In the genomic region with DNA sequence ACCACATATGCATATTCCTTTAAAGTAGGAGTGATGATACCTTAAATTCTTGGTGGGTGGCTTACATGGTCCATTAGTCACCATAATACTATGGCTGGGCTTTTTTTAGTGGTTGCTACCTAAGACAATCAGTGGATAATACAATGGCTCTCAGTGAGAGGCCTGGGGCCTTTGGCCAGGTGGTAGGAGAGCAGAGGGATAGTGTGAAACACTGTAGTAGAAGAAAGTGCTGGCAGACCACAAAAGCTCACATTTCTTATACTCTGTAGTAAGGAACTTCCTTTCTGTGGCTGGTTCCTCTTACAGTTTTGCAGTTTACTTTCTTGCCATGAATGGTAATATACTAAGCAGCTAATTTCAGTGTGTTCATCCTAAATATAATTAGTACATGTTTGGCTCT, we compare ENCODE assay signal across 22 cellular contexts.
DNase-seq lines count a peak whose midpoint lies in the region; ATAC-seq and TF ChIP-seq lines count a peak whose summit lies in the region.
"Had no signal": no experiment of that assay in that cellular context is flagged by ENCODE, and none has a peak within 500 bp of the region (broad histone marks: within the 10 kb centered on the region; RNA-seq: fewer than 3 reads in every experiment).

No MANE protein-coding gene starts in this region.

- no peaks in the 10 kb centered on the region for H3K36me3 ChIP-seq in SJCRH30
- H3K36me3 ChIP-seq: heart left ventricle, lower lobe of right lung, tibial artery had no signal

- no peaks in the 10 kb centered on the region for H3K27me3 ChIP-seq in SJCRH30
- H3K27me3 ChIP-seq: heart left ventricle, tibial artery had no signal

- no peaks in the 10 kb centered on the region for H3K4me1 ChIP-seq in SJCRH30
- H3K4me1 ChIP-seq: heart left ventricle, lower lobe of right lung, tibial artery had no signal

- ATAC-seq in GM18517 (IDR thresholded peaks at IDR 0.05; ENCODE audit: unreplicated experiment) (peak; percentile 48), GM21381 (IDR thresholded peaks at IDR 0.05; ENCODE audit: unreplicated experiment) (peak; percentile 48), HG03066 (IDR thresholded peaks at IDR 0.05; ENCODE audit: low read depth, unreplicated experiment) (peak; percentile 60), omental fat pad (ENCODE audit: low FRiP score) (no peak), HG03045 (IDR thresholded peaks at IDR 0.05; ENCODE audit: unreplicated experiment) (no peak)
- ATAC-seq: activated naive CD4-positive, alpha-beta T cell treated with anti-CD3 and anti-CD28 coated beads, Interleukin-2, amount 50 U/mL, for 72 hours; activated T-cell treated with anti-CD3 and anti-CD28 coated beads, Interleukin-2, amount 50 U/mL, for 4 hours; HCT116; heart left ventricle; lower lobe of right lung; sciatic nerve had no signal

- H3K4me3 ChIP-seq in SJCRH30, result no peak overlapping the region
- H3K4me3 ChIP-seq: heart left ventricle, lower lobe of right lung, tibial artery had no signal

- H3K27ac ChIP-seq in SJCRH30, result no peak overlapping the region
- H3K27ac ChIP-seq: C4-2B, heart left ventricle, lower lobe of right lung, tibial artery had no signal

- TF ChIP-seq CTCF in omental fat pad (IDR thresholded peaks at IDR 0.05), result no peak

- DNase-seq in SJCRH30 (peak; percentile 28 to 58), superior temporal gyrus (ENCODE audit: extremely low spot score) (no peak), A172 (ENCODE audit: low spot score) (no peak), omental fat pad (ENCODE audit: low spot score) (no peak)
- DNase-seq: activated CD4-positive, alpha-beta memory T cell treated with anti-CD3 and anti-CD28 coated beads for 36 hours; activated T-cell treated with anti-CD3 and anti-CD28 coated beads, Interleukin-2, amount 50 U/mL, for 4 hours; DMS153; heart left ventricle; lower lobe of right lung; NCI-H2029 treated with DMSO at 0.1 percent for 48 hours; NCI-H510A; SHP77 treated with DMSO at 0.1 percent for 48 hours; stimulated activated naive CD4-positive, alpha-beta T cell; tibial artery had no signal

- H3K9me3 ChIP-seq in SJCRH30 (replicated peaks), result no peaks in the 10 kb centered on the region
- H3K9me3 ChIP-seq: heart left ventricle, lower lobe of right lung, tibial artery had no signal

Comparison
In these comparisons a context has a peak if more than half of its experiments do, and no peak if none do; other contexts are left out.
1. ATAC-seq: peak in GM18517 (single experiment), GM21381 (single experiment) and HG03066 (single experiment); none in omental fat pad (single experiment) and HG03045 (single experiment).
2. DNase-seq: peak in SJCRH30 (2 of 2); none in superior temporal gyrus (single experiment), A172 (single experiment) and omental fat pad (single experiment).